7 cellular contexts compared by ENCODE assay signal in genomic region chr11:108592591-108593213, GRCh38. TPM values are rescaled to one million over a fixed set of nuclear protein-coding genes. Genes with fewer than 3 reads are reported as not detected.
DNase-seq lines count a peak whose midpoint lies in the region; ATAC-seq, FAIRE-seq and TF ChIP-seq lines count a peak whose summit lies in the region.

No MANE protein-coding gene starts in this region.

- H3K4me3 ChIP-seq in GM12878 (peak overlapping the region; percentile 96), keratinocyte (ENCODE audit: control insufficient read depth in 2 of 3, extremely low read depth in 1 of 3, insufficient read depth in 2 of 3, low read depth in 1 of 3, low read length in 3 of 3) (peak overlapping the region; percentile 72 to 96 (median 78))

- peak; percentile 44 for ATAC-seq in GM18511 (IDR thresholded peaks at IDR 0.05; ENCODE audit: unreplicated experiment)
- ATAC-seq in HG02973 (IDR thresholded peaks at IDR 0.05; ENCODE audit: unreplicated experiment), result peak; percentile 22
- peak; percentile 49 for ATAC-seq in SK-N-SH treated with all-trans-retinoic acid at 6 μM for 48 hours
- peak; percentile 64 for ATAC-seq in GM12878
- no peak for ATAC-seq in HG03378 (IDR thresholded peaks at IDR 0.05; ENCODE audit: unreplicated experiment)

- BruUV-seq in GM12878 (replicated peaks; lab: Mats Ljungman, UMichigan), result no TSS peak

- TF ChIP-seq POLR2A in GM12878 (IDR thresholded peaks at IDR 0.05; ENCODE audit: low read depth, low read length), result no peak; the same call in 1 of the 2 replicates

- H2AFZ ChIP-seq in GM12878 (ENCODE audit: control insufficient read depth, low read depth, low read length) (peak overlapping the region; percentile 89), keratinocyte (ENCODE audit: control insufficient read depth, low read length) (peak overlapping the region; percentile 85)

- dilution Hi-C loops in keratinocyte (cut with MboI; ENCODE audit: extremely low pct_ligation_motif_present, low sequenced_read_pairs), result no loop called here

- intact Hi-C loops in GM12878 (cut with micrococcal nuclease; ENCODE audit: unreplicated experiment), result loop anchor here (1.0 to 2.0 kb wide), 3 partner anchors 29 to 96 kb away; no protein-coding TSS in a partner anchor

- H3K79me2 ChIP-seq in GM12878 (ENCODE audit: control insufficient read depth, insufficient read depth, low read length) (no peaks in the 10 kb centered on the region; the same call in 1 of the 2 replicates), keratinocyte (ENCODE audit: control insufficient read depth, insufficient read depth, low read length) (peaks cover 43% of the 10 kb centered on the region)

- H3K27ac ChIP-seq in GM12878 (ENCODE audit: control insufficient read depth, insufficient read depth) (peak overlapping the region; percentile 67), keratinocyte (ENCODE audit: control insufficient read depth, insufficient read depth, low read length) (peak overlapping the region; percentile 97)

- H3K9me3 ChIP-seq in GM12878 (replicated peaks; ENCODE audit: control insufficient read depth, insufficient read depth, low read length), result no peaks in the 10 kb centered on the region
- no peaks in the 10 kb centered on the region for H3K9me3 ChIP-seq in keratinocyte (ENCODE audit: control insufficient read depth, low read depth, low read length)

- no peaks in the 10 kb centered on the region for H4K20me1 ChIP-seq in GM12878 (ENCODE audit: control insufficient read depth, insufficient read depth)
- H4K20me1 ChIP-seq in keratinocyte (ENCODE audit: control insufficient read depth, extremely low read depth, insufficient read depth, low read length), result no peaks in the 10 kb centered on the region

- TF ChIP-seq EP300 in GM12878 (IDR thresholded peaks at IDR 0.05; ENCODE audit: borderline replicate concordance in 1 of 2, control insufficient read depth in 1 of 2, low read depth in 2 of 2, low read length in 2 of 2), result no peak

- RAD21 ChIA-PET in GM12878 (lab: Charles Lee; ENCODE audit: unreplicated experiment), result interaction anchor here (0.5 to 2.0 kb wide), 8 partner anchors 27 to 1850 kb away, joined by 3 to 9 read pairs (median 4); partner anchors contain the start of gene C11orf65

- POLR2A ChIA-PET in GM12878 (lab: Charles Lee), result interaction anchor here (0.6 to 1.9 kb wide), 9 partner anchors 9 to 140 kb away, joined by 3 to 7 read pairs (median 5); partner anchors contain the start of gene DDX10

- no peaks in the 10 kb centered on the region for H3K27me3 ChIP-seq in GM12878 (replicated peaks in 1 of 2; ENCODE audit: control insufficient read depth in 2 of 2, insufficient read depth in 2 of 2, low read length in 1 of 2)
- no peaks in the 10 kb centered on the region for H3K27me3 ChIP-seq in keratinocyte (ENCODE audit: control insufficient read depth, extremely low read depth, insufficient read depth, low read length)

- FAIRE-seq in GM12878 (lab: Jason Lieb, UNC) (no peak), keratinocyte (lab: Jason Lieb, UNC) (no peak)

- H3K36me3 ChIP-seq in GM12878 (ENCODE audit: control insufficient read depth in 2 of 2, insufficient read depth in 2 of 2, low read length in 1 of 2), result no peaks in the 10 kb centered on the region
- H3K36me3 ChIP-seq in keratinocyte (ENCODE audit: control insufficient read depth in 2 of 2, extremely low read depth in 1 of 2, insufficient read depth in 2 of 2, low read length in 2 of 2), result no peaks in the 10 kb centered on the region

- in situ Hi-C loops in GM12878 (cut with MboI), result no loop called here

- H3K9ac ChIP-seq in GM12878 (ENCODE audit: control insufficient read depth, insufficient read depth, low read length) (peak overlapping the region; percentile 80), keratinocyte (ENCODE audit: control insufficient read depth, extremely low read depth, insufficient read depth, low read length) (peak overlapping the region; percentile 96)

- SMC1A ChIA-PET in GM12878 (lab: Charles Lee; ENCODE audit: uncharacterized antibody, unreplicated experiment), result interaction anchor here (1.0 to 2.4 kb wide), 5 partner anchors 11 to 99 kb away, joined by 3 to 6 read pairs (median 5); no protein-coding TSS in a partner anchor

- 1% methylated on average over 33 of the region's 43 CpGs for WGBS in GM12878 (ENCODE audit: insufficient coverage, insufficient replicate concordance, low lambda C conversion rate, missing lambda C conversion rate)

- H3K4me2 ChIP-seq in GM12878 (ENCODE audit: control insufficient read depth, insufficient read depth) (peak overlapping the region; percentile 95), keratinocyte (ENCODE audit: control insufficient read depth, extremely low read depth, insufficient read depth, low read depth, low read length) (peak overlapping the region; percentile 92)

- CTCF ChIA-PET in GM12878 (lab: Yijun Ruan, JAX), result interaction anchor here (0.7 to 2.2 kb wide), 5 partner anchors 14 to 101 kb away, joined by 3 to 7 read pairs (median 3); no protein-coding TSS in a partner anchor

- no peak for TF ChIP-seq RAD21 in GM12878 (IDR thresholded peaks at IDR 0.05; ENCODE audit: insufficient read depth, low read depth, low read length)

- H3K4me1 ChIP-seq in GM12878 (ENCODE audit: control insufficient read depth, insufficient read depth, low read length), result no peaks in the 10 kb centered on the region; the same call in 1 of the 2 replicates
- H3K4me1 ChIP-seq in keratinocyte (ENCODE audit: control insufficient read depth, extremely low read depth, insufficient read depth, low read length), result peaks cover 44% of the 10 kb centered on the region

- H3K9me1 ChIP-seq in keratinocyte (ENCODE audit: control insufficient read depth, extremely low read depth, insufficient read depth, low read length), result no peaks in the 10 kb centered on the region

- DNase-seq in GM12878 (ENCODE audit: low read depth, low spot score), result no peak
- DNase-seq in keratinocyte (ENCODE audit: low read depth, low spot score), result no peak
- DNase-seq in stimulated activated CD4-positive, alpha-beta T cell treated with anti-CD3 and anti-CD28 coated beads, Interleukin-1b, Interleukin-23, amount 100 ng/mL, for 4 hours (ENCODE audit: low read depth in 2 of 2), result peak; percentile 29 to 41

- TF ChIP-seq CTCF in GM12878 (IDR thresholded peaks at IDR 0.05 in 2 of 3, conservative IDR thresholded peaks at IDR 0.05 in 1 of 3; ENCODE audit: control insufficient read depth in 2 of 3, extremely low read depth in 1 of 3, insufficient read depth in 1 of 3, low read depth in 3 of 3, low read length in 3 of 3) (no peak), keratinocyte (optimal IDR thresholded peaks at IDR 0.05 in 1 of 3, IDR thresholded peaks at IDR 0.05 in 1 of 3, conservative IDR thresholded peaks at IDR 0.05 in 1 of 3; ENCODE audit: extremely low read depth in 1 of 3, insufficient read depth in 2 of 3, low read length in 3 of 3) (no peak)

TF ChIP-seq in SK-N-SH treated with all-trans-retinoic acid at 6 μM for 48 hours, 23 proteins besides CTCF, POLR2A, EP300 and RAD21 (continues in another document):
- no peak for TF ChIP-seq OSR1 (CRISPR knock-in tag; IDR thresholded peaks at IDR 0.05)
- no peak for TF ChIP-seq PPARA (CRISPR knock-in tag; IDR thresholded peaks at IDR 0.05; ENCODE audit: borderline replicate concordance)
- TF ChIP-seq GLIS3 (CRISPR knock-in tag; IDR thresholded peaks at IDR 0.05), result no peak
- no peak for TF ChIP-seq ARNTL (CRISPR knock-in tag; IDR thresholded peaks at IDR 0.05; ENCODE audit: borderline replicate concordance, low read depth)
- no peak for TF ChIP-seq RARB (CRISPR knock-in tag; IDR thresholded peaks at IDR 0.05)

TF ChIP-seq in GM12878, 131 proteins besides CTCF, POLR2A, EP300 and RAD21 (continues in another document):
- TF ChIP-seq MAX (IDR thresholded peaks at IDR 0.05; ENCODE audit: low read depth, low read length) (peak; percentile 83), SREBF2 (IDR thresholded peaks at IDR 0.05; ENCODE audit: low read length) (no peak), TARDBP (IDR thresholded peaks at IDR 0.05; ENCODE audit: borderline replicate concordance) (no peak), IRF4 (IDR thresholded peaks at IDR 0.05; ENCODE audit: low read depth, low read length) (no peak), MTA2 (IDR thresholded peaks at IDR 0.05; ENCODE audit: low read depth) (no peak)

RNA-seq across cellular contexts. Expression of gene EXPH5, which starts 0.9 kb away (rescaled TPM):
- total RNA-seq in GM12878 (2013; cell fraction: nucleolus; rRNA removed), result 87.4 and 89.2 TPM in 2 replicates
- 6.6 and 8.5 TPM in 2 replicates for total RNA-seq in GM12878 (2014; rRNA removed)
- 8.1 and 8.3 TPM in 2 replicates for total RNA-seq in GM12878 (2014; rRNA removed; fragmentation: Illumina TruSeq; extraction: Trizol)
- 9.2 and 11.1 TPM in 2 replicates for total RNA-seq in GM12878 (2021)
- polyA plus RNA-seq in GM12878 (2011; ENCODE audit: low read depth), result 0.87 TPM
- 8.6 and 10.3 TPM in 2 replicates for polyA plus RNA-seq in GM12878 (2011; rRNA removed)
- 3.0 and 3.2 TPM in 2 replicates for polyA plus RNA-seq in GM12878 (2011; cell fraction: cytosol; rRNA removed)
- polyA plus RNA-seq in GM12878 (2011; cell fraction: nucleus; rRNA removed), result 7.6 and 8.6 TPM in 2 replicates
- polyA plus RNA-seq in GM12878 (2012), result 0.80 and 1.3 TPM in 2 replicates
- polyA plus RNA-seq in GM12878 (2014; fragmentation: Illumina TruSeq; extraction: Trizol), result 2.4 and 2.9 TPM in 2 replicates
- polyA plus RNA-seq in GM12878 (2014; fragmentation: Nextera tagmentation; extraction: Ambion mirVana), result 1 to 10 TPM in 1 of 2 experiments, under 1 TPM in 1; 0.69 to 4.8 TPM
- polyA plus RNA-seq in GM12878 (2014; rRNA removed), result 2.2 and 2.7 TPM in 2 replicates
- 1 to 10 TPM; 2.9 to 3.8 TPM for polyA plus RNA-seq in GM12878 (2016; fragmentation: Nextera tagmentation; extraction: Ambion mirVana)
- 16.3 and 25.9 TPM in 2 replicates for polyA minus RNA-seq in GM12878 (2011; rRNA and poly(A)+ RNA removed)
- polyA minus RNA-seq in GM12878 (2011; cell fraction: cytosol; rRNA and poly(A)+ RNA removed), result 5.7 and 6.2 TPM in 2 replicates
- polyA minus RNA-seq in GM12878 (2011; cell fraction: nucleus; rRNA and poly(A)+ RNA removed), result 8.7 and 10.6 TPM in 2 replicates
- 7.9 to 19.0 TPM (median 11.7 TPM) in 3 replicates for polyA plus RNA-seq in keratinocyte
- 14.1 TPM for polyA plus RNA-seq in keratinocyte (2011; ENCODE audit: low read depth)
- 1.6 and 3.2 TPM in 2 replicates for polyA plus RNA-seq in keratinocyte (2011; cell fraction: cytosol; rRNA removed)
- 24.3 and 28.3 TPM in 2 replicates for polyA plus RNA-seq in keratinocyte (2011; cell fraction: nucleus; rRNA removed)
- 4.7 and 17.6 TPM in 2 replicates for polyA plus RNA-seq in keratinocyte (2012; ENCODE audit: low replicate concordance)
- 12.8 to 79.7 TPM (median 65.4 TPM) in 3 replicates for polyA minus RNA-seq in keratinocyte
- 6.5 TPM for polyA minus RNA-seq in keratinocyte (2011; cell fraction: cytosol; rRNA and poly(A)+ RNA removed)
- 57.4 and 120 TPM in 2 replicates for polyA minus RNA-seq in keratinocyte (2011; cell fraction: nucleus; rRNA and poly(A)+ RNA removed)

Comparison
In these comparisons a context has a peak if more than half of its experiments do, and no peak if none do; other contexts are left out.
1. DNase-seq: peak in stimulated activated CD4-positive, alpha-beta T cell treated with anti-CD3 and anti-CD28 coated beads, Interleukin-1b, Interleukin-23, amount 100 ng/mL, for 4 hours (2 of 2); none in GM12878 (single experiment) and keratinocyte (single experiment).